12 cellular contexts compared by ENCODE assay signal in the genomic region with DNA sequence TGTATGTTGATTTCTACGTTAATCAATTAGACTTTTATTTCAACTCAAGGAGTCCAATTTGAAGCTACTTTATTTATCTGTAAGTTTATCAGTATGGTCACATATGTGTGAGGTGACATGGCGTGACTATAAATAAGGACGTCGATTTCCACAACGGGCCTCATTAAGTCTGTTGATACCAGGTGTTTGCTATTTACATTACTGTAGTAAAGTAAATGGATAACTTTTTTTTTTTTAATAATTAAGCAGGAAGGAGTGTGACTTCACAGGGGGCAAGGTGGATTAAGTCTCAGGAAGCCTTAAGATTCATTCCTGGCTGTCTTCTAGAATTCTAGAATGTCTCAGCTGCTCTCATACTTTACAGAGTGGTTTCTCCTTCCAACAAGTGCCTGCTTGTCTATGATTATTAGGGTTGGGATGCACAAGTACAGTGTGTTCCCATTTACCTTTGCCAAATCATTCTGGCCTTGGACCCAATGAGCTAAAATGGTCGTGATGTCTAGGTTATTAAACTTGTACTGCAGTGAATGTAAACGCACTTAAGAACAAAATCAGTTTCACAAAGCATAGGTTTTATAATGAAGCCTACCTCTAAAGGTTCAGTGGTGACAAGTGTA. TPM values are rescaled to one million over a fixed set of nuclear protein-coding genes. Genes with fewer than 3 reads are reported as not detected.
DNase-seq lines count a peak whose midpoint lies in the region; ATAC-seq, FAIRE-seq and TF ChIP-seq lines count a peak whose summit lies in the region.
"Had no signal": no experiment of that assay in that cellular context is flagged by ENCODE, and none has a peak within 500 bp of the region (broad histone marks: within the 10 kb centered on the region; RNA-seq: fewer than 3 reads in every experiment).

No MANE protein-coding gene starts in this region.

- H2AK5ac ChIP-seq in IMR-90 (ENCODE audit: low read depth, low read length), result peak overlapping the region; percentile 82

- intact Hi-C loops in IMR-90 (cut with micrococcal nuclease) (loop anchor here (5.0 kb wide), 1 partner anchor 54 kb away; no protein-coding TSS in a partner anchor), endothelial cell of umbilical vein (cut with micrococcal nuclease) (loop anchor here (1.0 to 2.0 kb wide), 8 partner anchors 18 to 196 kb away; a partner anchor contains a TSS)

- no peaks in the 10 kb centered on the region for H4K20me1 ChIP-seq in IMR-90 (ENCODE audit: insufficient read depth, low read length)
- no peaks in the 10 kb centered on the region for H4K20me1 ChIP-seq in endothelial cell of umbilical vein (replicated peaks; ENCODE audit: control insufficient read depth, extremely low read depth, insufficient read depth, low read length)

- peak overlapping the region; percentile 93 for H2BK120ac ChIP-seq in IMR-90 (ENCODE audit: low read depth, low read length)

- peak overlapping the region; percentile 91; the same call in 1 of the 2 replicates for H4K5ac ChIP-seq in IMR-90 (ENCODE audit: low read depth, low read length)

- H3K27ac ChIP-seq in IMR-90 (ENCODE audit: insufficient read depth, low read length), result no peak overlapping the region
- peak overlapping the region; percentile 97 for H3K27ac ChIP-seq in endothelial cell of umbilical vein (ENCODE audit: insufficient read depth, low read depth, low read length)
- H3K27ac ChIP-seq in rectal smooth muscle tissue (ENCODE audit: low read depth, low read length), result peak overlapping the region; percentile 74
- H3K27ac ChIP-seq: neutrophil had no signal

- H3K4me2 ChIP-seq in IMR-90 (ENCODE audit: low read depth, low read length), result no peak overlapping the region; the same call in 1 of the 2 replicates
- peak overlapping the region; percentile 72 for H3K4me2 ChIP-seq in endothelial cell of umbilical vein (ENCODE audit: insufficient read depth, low read length)

- H3K9me1 ChIP-seq in IMR-90 (ENCODE audit: insufficient read depth, low read length), result peaks cover 14% of the 10 kb centered on the region
- no peaks in the 10 kb centered on the region for H3K9me1 ChIP-seq in endothelial cell of umbilical vein (replicated peaks; ENCODE audit: control insufficient read depth, extremely low read depth, insufficient read depth, low read length)

- H2AFZ ChIP-seq in IMR-90 (replicated peaks; ENCODE audit: low read length, poor library complexity) (no peak overlapping the region), endothelial cell of umbilical vein (ENCODE audit: low read depth, low read length) (peak overlapping the region; percentile 14)

- H2AK9ac ChIP-seq in IMR-90 (replicated peaks; ENCODE audit: low read depth, low read length, poor library complexity), result no peak overlapping the region

- H2BK20ac ChIP-seq in IMR-90 (ENCODE audit: low read depth, low read length), result peak overlapping the region; percentile 98

- H3K9me3 ChIP-seq in IMR-90 (ENCODE audit: control insufficient read depth, insufficient read depth, low read length), result no peaks in the 10 kb centered on the region
- H3K9me3 ChIP-seq in endothelial cell of umbilical vein (replicated peaks; ENCODE audit: control insufficient read depth, insufficient read depth, low read length), result no peaks in the 10 kb centered on the region
- H3K9me3 ChIP-seq: neutrophil had no signal

- ATAC-seq in IMR-90 (ENCODE audit: low read depth), result no peak
- no peak for ATAC-seq in GM19035 (IDR thresholded peaks at IDR 0.05; ENCODE audit: unreplicated experiment)

- peak overlapping the region; percentile 85; the same call in 2 of the 3 replicates for H2BK15ac ChIP-seq in IMR-90 (ENCODE audit: low read depth, low read length)

- BruUV-seq in IMR-90 (replicated peaks; lab: Mats Ljungman, UMichigan), result TSS peak; percentile 78
- BruUV-seq in endothelial cell of umbilical vein (replicated peaks; lab: Mats Ljungman, UMichigan), result TSS peak; percentile 76

- H3K27me3 ChIP-seq in IMR-90 (ENCODE audit: control insufficient read depth, insufficient read depth, low read length) (no peaks in the 10 kb centered on the region), endothelial cell of umbilical vein (ENCODE audit: control insufficient read depth in 2 of 2, insufficient read depth in 2 of 2, low read length in 2 of 2) (no peaks in the 10 kb centered on the region), rectal smooth muscle tissue (ENCODE audit: control insufficient read depth, insufficient read depth, low read length) (no peaks in the 10 kb centered on the region)
- H3K27me3 ChIP-seq: neutrophil had no signal

- H3K9ac ChIP-seq in IMR-90 (ENCODE audit: low read depth, low read length) (no peak overlapping the region), endothelial cell of umbilical vein (replicated peaks; ENCODE audit: extremely low read depth, insufficient read depth, low read length) (peak overlapping the region; percentile 72), rectal smooth muscle tissue (ENCODE audit: low read length) (no peak overlapping the region)

- peak overlapping the region; percentile 90 for H3K4ac ChIP-seq in IMR-90 (ENCODE audit: low read depth, low read length)

- DNase-seq in ACHN (peak; percentile 6), IMR-90 (no peak), endothelial cell of umbilical vein (ENCODE audit: low read depth, low spot score) (peak; percentile 34), D721Med (ENCODE audit: insufficient read length, low spot score) (no peak), NCI-H2107 (lab: John Stamatoyannopoulos, UW) (no peak)
- no peak for DNase-seq in activated effector memory CD4-positive, alpha-beta T cell treated with Interleukin-2 at 50 U/mL for 16 hours
- DNase-seq: activated T-cell treated with anti-CD3 and anti-CD28 coated beads for 4 hours, NCI-H526 had no signal

- peak overlapping the region; percentile 62 for H4K91ac ChIP-seq in IMR-90 (ENCODE audit: insufficient read depth, low read depth, low read length)

- H3K79me1 ChIP-seq in IMR-90 (ENCODE audit: low read depth in 1 of 2, low read length in 2 of 2), result peaks cover 0 to 24% of the 10 kb centered on the region in 2 experiments; a peak in 2 of 4 replicates

- FAIRE-seq in endothelial cell of umbilical vein (lab: Jason Lieb, UNC), result no peak
- no peak for FAIRE-seq in D721Med (lab: Jason Lieb, UNC)
- FAIRE-seq: colon had no signal

- peak overlapping the region; percentile 96; the same call in 1 of the 2 replicates for H3K18ac ChIP-seq in IMR-90 (ENCODE audit: low read depth, low read length)

- peak overlapping the region; percentile 1 to 73; a peak in 3 of 4 replicates for H4K8ac ChIP-seq in IMR-90 (ENCODE audit: low read depth in 2 of 2, low read length in 2 of 2)

- H3K4me1 ChIP-seq in IMR-90 (ENCODE audit: control insufficient read depth, insufficient read depth, low read length) (peaks cover 19% of the 10 kb centered on the region), endothelial cell of umbilical vein (ENCODE audit: control insufficient read depth, extremely low read depth, insufficient read depth, low read length) (peaks cover 35% of the 10 kb centered on the region), rectal smooth muscle tissue (ENCODE audit: control insufficient read depth, insufficient read depth, low read length) (peaks cover 13% of the 10 kb centered on the region)

- CTCF ChIA-PET in IMR-90 (lab: Yijun Ruan, JAX), result interaction anchor here (0.9 kb wide), 1 partner anchor 43 kb away, joined by 3 read pairs; no protein-coding TSS in a partner anchor
- CTCF ChIA-PET in endothelial cell of umbilical vein (lab: Charles Lee), result interaction anchor here (1.0 to 3.7 kb wide), 9 partner anchors 9 to 203 kb away, joined by 3 to 14 read pairs (median 8); no protein-coding TSS in a partner anchor

- TF ChIP-seq POLR2A in IMR-90 (IDR thresholded peaks at IDR 0.05; ENCODE audit: low read depth, low read length), result no peak
- TF ChIP-seq POLR2A in endothelial cell of umbilical vein (IDR thresholded peaks at IDR 0.05; ENCODE audit: low read depth, low read length), result no peak

- H3K14ac ChIP-seq in IMR-90 (replicated peaks; ENCODE audit: low read depth, low read length), result peak overlapping the region; percentile 84

- dilution Hi-C loops in IMR-90 (cut with HindIII; ENCODE audit: low sequenced_read_pairs, unreplicated experiment) (no loop called here), endothelial cell of umbilical vein (cut with MboI; ENCODE audit: extremely low pct_ligation_motif_present, low sequenced_read_pairs) (no loop called here)

- no peaks in the 10 kb centered on the region for H3K36me3 ChIP-seq in IMR-90 (ENCODE audit: control insufficient read depth, insufficient read depth, low read length)
- H3K36me3 ChIP-seq in endothelial cell of umbilical vein (ENCODE audit: control insufficient read depth in 2 of 2, extremely low read depth in 1 of 2, insufficient read depth in 2 of 2, low read length in 2 of 2), result no peaks in the 10 kb centered on the region
- H3K36me3 ChIP-seq in rectal smooth muscle tissue (ENCODE audit: control insufficient read depth, insufficient read depth, low read length), result no peaks in the 10 kb centered on the region
- H3K36me3 ChIP-seq: neutrophil had no signal

- in situ Hi-C loops in ACHN (cut with HindIII; ENCODE audit: low pct_ligation_motif_present, low pct_unique_long_range_greater_than_20kb, low sequenced_read_pairs), result no loop called here
- in situ Hi-C loops in IMR-90 (cut with MboI; ENCODE audit: low sequenced_read_pairs), result no loop called here

- H3K23ac ChIP-seq in IMR-90 (ENCODE audit: low read depth, low read length), result peak overlapping the region; percentile 96; the same call in 1 of the 2 replicates

- no peak overlapping the region; the same call in 1 of the 2 replicates for H3K56ac ChIP-seq in IMR-90 (ENCODE audit: extremely low read depth, insufficient read depth, low read length)

- no peak for TF ChIP-seq RAD21 in IMR-90 (IDR thresholded peaks at IDR 0.05; ENCODE audit: low read length)

- H2BK5ac ChIP-seq in IMR-90 (ENCODE audit: low read depth, low read length, poor library complexity, severe bottlenecking), result peak overlapping the region; percentile 92

- H3K79me2 ChIP-seq in endothelial cell of umbilical vein (ENCODE audit: control insufficient read depth, insufficient read depth, low read length), result no peaks in the 10 kb centered on the region

- no peak overlapping the region for H3K4me3 ChIP-seq in IMR-90 (ENCODE audit: insufficient read depth, low read depth, low read length)
- peak overlapping the region in 1 of 3 experiments; percentile 41 for H3K4me3 ChIP-seq in endothelial cell of umbilical vein (replicated peaks in 1 of 3; ENCODE audit: insufficient read depth in 1 of 3, low read depth in 1 of 3, low read length in 3 of 3)
- H3K4me3 ChIP-seq in rectal smooth muscle tissue (ENCODE audit: low read length), result no peak overlapping the region

- POLR2A ChIA-PET in IMR-90 (lab: Charles Lee; ENCODE audit: unreplicated experiment) (no interaction called here), endothelial cell of umbilical vein (lab: Charles Lee) (interaction anchor here (1.9 kb wide), 1 partner anchor 153 kb away, joined by 9 read pairs; a partner anchor contains a TSS)

- TF ChIP-seq CTCF in IMR-90 (conservative IDR thresholded peaks at IDR 0.05; ENCODE audit: low read depth, low read length) (no peak), endothelial cell of umbilical vein (IDR thresholded peaks at IDR 0.05; ENCODE audit: extremely low read depth in 1 of 2, insufficient read depth in 1 of 2, low read depth in 1 of 2, low read length in 2 of 2) (no peak), D721Med (IDR thresholded peaks at IDR 0.05; ENCODE audit: insufficient read depth, missing control alignments) (no peak)

- WGBS in IMR-90 (ENCODE audit: extremely low coverage in 2 of 2, insufficient read length in 1 of 2), 2 experiments, result no CpG with 5 or more reads among the region's 7 CpGs

RNA-seq across cellular contexts. Expression of a gene that starts 15.5 kb away (rescaled TPM):
- total RNA-seq in IMR-90 (2012; rRNA removed) (21.0 and 25.3 TPM in 2 replicates), endothelial cell of umbilical vein (8.1 and 10.9 TPM in 2 replicates)
- polyA plus RNA-seq in IMR-90 (2012; rRNA removed) (21.8 and 22.3 TPM in 2 replicates), endothelial cell of umbilical vein (4.5 and 6.1 TPM in 2 replicates)
- 10.0 and 17.0 TPM in 2 replicates for polyA plus RNA-seq in IMR-90 (2012; cell fraction: cytosol; rRNA removed)
- 7.6 and 12.0 TPM in 2 replicates for polyA plus RNA-seq in IMR-90 (2012; cell fraction: nucleus; rRNA removed; ENCODE audit: low replicate concordance)
- polyA plus RNA-seq in endothelial cell of umbilical vein (2011; cell fraction: cytosol; rRNA removed), result 7.1 and 7.2 TPM in 2 replicates
- polyA plus RNA-seq in endothelial cell of umbilical vein (2011; cell fraction: nucleus; rRNA removed), result 12.4 and 15.8 TPM in 2 replicates
- 4.9 and 8.3 TPM in 2 replicates for polyA plus RNA-seq in endothelial cell of umbilical vein (2012)
- 9.3 and 14.8 TPM in 2 replicates for polyA minus RNA-seq in endothelial cell of umbilical vein
- 1.1 TPM for polyA minus RNA-seq in endothelial cell of umbilical vein (2011; cell fraction: cytosol; rRNA and poly(A)+ RNA removed)
- 12.3 and 13.5 TPM in 2 replicates for polyA minus RNA-seq in endothelial cell of umbilical vein (2011; cell fraction: nucleus; rRNA and poly(A)+ RNA removed)

Comparison
In these comparisons a context has a peak if more than half of its experiments do, and no peak if none do; other contexts are left out.
1. DNase-seq: peak in ACHN (single experiment) and endothelial cell of umbilical vein (single experiment); none in IMR-90 (single experiment), D721Med (single experiment), NCI-H2107 (single experiment) and activated effector memory CD4-positive, alpha-beta T cell treated with Interleukin-2 at 50 U/mL for 16 hours (single experiment).